In the genomic region with DNA sequence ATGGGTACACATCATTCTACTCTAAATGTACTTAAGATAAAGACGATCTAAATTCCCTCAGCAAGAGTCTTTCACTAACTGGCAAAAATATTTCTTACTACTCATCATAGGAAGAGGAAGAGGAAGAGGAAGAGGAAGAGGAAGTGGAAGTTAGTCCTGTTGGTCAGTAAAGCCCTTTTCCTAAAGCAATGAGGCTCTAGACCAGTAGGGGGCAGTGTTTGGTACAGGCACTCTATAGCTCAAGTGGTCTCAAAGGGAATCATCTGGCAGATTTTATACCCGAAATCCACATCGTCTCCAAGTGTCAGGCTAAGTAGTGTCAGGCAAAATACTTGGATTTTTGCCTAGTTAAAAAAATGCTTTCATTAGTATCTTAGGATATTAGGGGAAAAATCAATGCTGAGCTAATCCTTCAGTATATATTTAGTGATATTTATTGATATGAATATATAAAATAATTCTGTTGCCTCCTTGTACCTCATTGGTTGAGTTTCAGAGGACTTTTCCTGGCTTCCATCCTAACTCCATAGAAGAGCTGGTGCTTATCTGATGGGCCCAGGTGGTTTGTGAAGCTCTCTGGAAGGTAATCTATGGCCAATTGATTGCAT, we compare ENCODE assay signal across 9 cellular contexts. TPM values are rescaled to one million over a fixed set of nuclear protein-coding genes. Genes with fewer than 3 reads are reported as not detected.
DNase-seq lines count a peak whose midpoint lies in the region; ATAC-seq and TF ChIP-seq lines count a peak whose summit lies in the region.
"Had no signal": no experiment of that assay in that cellular context is flagged by ENCODE, and none has a peak within 500 bp of the region (broad histone marks: within the 10 kb centered on the region; RNA-seq: fewer than 3 reads in every experiment).

No MANE protein-coding gene starts in this region.

- H3K9me2 ChIP-seq in MM.1S (replicated peaks; ENCODE audit: insufficient read depth, low read length): no peaks in the 10 kb centered on the region

- H3K27me3 ChIP-seq in MM.1S (replicated peaks; ENCODE audit: insufficient read depth, low read length) (no peaks in the 10 kb centered on the region), liver (ENCODE audit: control insufficient read depth in 4 of 4, insufficient read depth in 4 of 4, low read length in 3 of 4) (no peaks in the 10 kb centered on the region), suprapubic skin (no peaks in the 10 kb centered on the region)
- H3K27me3 ChIP-seq: BLaER1 had no signal

- no peaks in the 10 kb centered on the region for H3F3A ChIP-seq in MM.1S (ENCODE audit: insufficient read depth, low read length)

- no peak overlapping the region for H3K27ac ChIP-seq in MM.1S (ENCODE audit: low read length)
- no peak overlapping the region for H3K27ac ChIP-seq in liver (ENCODE audit: low read depth in 1 of 2, low read length in 2 of 2)
- H3K27ac ChIP-seq in suprapubic skin: no peak overlapping the region
- H3K27ac ChIP-seq: BLaER1 had no signal

- TF ChIP-seq RAD21 in liver (IDR thresholded peaks at IDR 0.05): peak; percentile 68 to 77

- H2AFZ ChIP-seq in MM.1S (ENCODE audit: low read length): no peak overlapping the region

- H3K36me3 ChIP-seq in MM.1S (replicated peaks; ENCODE audit: insufficient read depth, low read length) (no peaks in the 10 kb centered on the region), liver (ENCODE audit: control insufficient read depth in 4 of 4, insufficient read depth in 3 of 4, low read depth in 1 of 4, low read length in 3 of 4) (no peaks in the 10 kb centered on the region), suprapubic skin (no peaks in the 10 kb centered on the region)
- H3K36me3 ChIP-seq: BLaER1 had no signal

- H4K20me1 ChIP-seq in MM.1S (ENCODE audit: insufficient read depth, low read length): no peaks in the 10 kb centered on the region
- H4K20me1 ChIP-seq: BLaER1 had no signal

- no peak for ATAC-seq in GM18909 (IDR thresholded peaks at IDR 0.05; ENCODE audit: poor library complexity, unreplicated experiment)

- DNase-seq in NCI-H1417 (lab: John Stamatoyannopoulos, UW) (peak in 2 of 3 experiments; percentile 29 to 83), NCI-H1417 treated with DMSO at 0.1 percent for 48 hours (lab: John Stamatoyannopoulos, UW) (no peak), MM.1S (peak; percentile 21), astrocyte of the cerebellum (ENCODE audit: low read depth) (no peak), suprapubic skin (ENCODE audit: low spot score in 2 of 2) (no peak), G401 (ENCODE audit: low spot score) (no peak)

- H3K9ac ChIP-seq in MM.1S (ENCODE audit: low read length) (no peak overlapping the region), liver (ENCODE audit: low read depth in 1 of 2, low read length in 2 of 2) (no peak overlapping the region)
- H3K9ac ChIP-seq: BLaER1 had no signal

- H3K4me2 ChIP-seq in MM.1S (ENCODE audit: low read depth, low read length): no peak overlapping the region
- H3K4me2 ChIP-seq: BLaER1 had no signal

- H3K4me1 ChIP-seq in MM.1S (ENCODE audit: low read length) (no peaks in the 10 kb centered on the region), liver (ENCODE audit: control insufficient read depth in 4 of 4, insufficient read depth in 4 of 4, low read length in 3 of 4) (no peaks in the 10 kb centered on the region), suprapubic skin (no peaks in the 10 kb centered on the region)
- H3K4me1 ChIP-seq: BLaER1 had no signal

- TF ChIP-seq CTCF in MM.1S (IDR thresholded peaks at IDR 0.05; ENCODE audit: low read length) (peak; percentile 73), astrocyte of the cerebellum (IDR thresholded peaks at IDR 0.05; ENCODE audit: low read depth, low read length, missing control alignments) (peak; percentile 71), liver (IDR thresholded peaks at IDR 0.05; ENCODE audit: low read depth, low read length, missing input control) (peak; percentile 56), suprapubic skin (IDR thresholded peaks at IDR 0.05) (peak in 1 of 2 donors; percentile 18)

- TF ChIP-seq EP300 in suprapubic skin (IDR thresholded peaks at IDR 0.05): no peak

- WGBS in liver: 74% methylated on average over 3 of the region's 3 CpGs
- WGBS in suprapubic skin: 60% methylated on average over 3 of the region's 3 CpGs

- H3K4me3 ChIP-seq in MM.1S (ENCODE audit: low read length) (no peak overlapping the region), astrocyte of the cerebellum (ENCODE audit: low read depth, low read length) (no peak overlapping the region), liver (ENCODE audit: low read depth in 1 of 3, low read length in 3 of 3) (no peak overlapping the region), suprapubic skin (no peak overlapping the region)
- H3K4me3 ChIP-seq: BLaER1 had no signal

- H3K9me3 ChIP-seq in MM.1S (replicated peaks; ENCODE audit: insufficient read depth, low read length): no peaks in the 10 kb centered on the region
- H3K9me3 ChIP-seq in liver (ENCODE audit: control insufficient read depth in 4 of 4, low read length in 3 of 4): no peaks in the 10 kb centered on the region
- no peaks in the 10 kb centered on the region for H3K9me3 ChIP-seq in suprapubic skin
- H3K9me3 ChIP-seq: BLaER1 had no signal

- no peak for TF ChIP-seq POLR2A in suprapubic skin (IDR thresholded peaks at IDR 0.05)

- in situ Hi-C loops in astrocyte of the cerebellum (cut with HindIII; ENCODE audit: low sequenced_read_pairs) (loop anchor here (5.0 kb wide), 1 partner anchor 84 kb away; no protein-coding TSS in a partner anchor), G401 (cut with HindIII; ENCODE audit: low sequenced_read_pairs) (no loop called here)

- no peaks in the 10 kb centered on the region for H3K79me2 ChIP-seq in MM.1S (ENCODE audit: low read length)

TF ChIP-seq in liver, 16 proteins besides CTCF, POLR2A, EP300 and RAD21:
- TF ChIP-seq JUND (IDR thresholded peaks at IDR 0.05): no peak
- TF ChIP-seq EGR1 (IDR thresholded peaks at IDR 0.05; ENCODE audit: low read depth in 2 of 2): peak in 1 of 2 donors; percentile 64

RNA-seq across cellular contexts. Expression of a gene that starts 7.7 kb away (rescaled TPM):
- total RNA-seq in liver: under 1 TPM; 0.33 to 0.84 TPM
- polyA plus RNA-seq in liver: under 1 TPM in 1 of 2 donors, not detected in 1; 0.18 TPM
- not detected for total RNA-seq in suprapubic skin
- total RNA-seq in G401 (2014; rRNA removed; shearing (Covaris generic)): not detected in 2 replicates

Comparison
In these comparisons a context has a peak if more than half of its experiments do, and no peak if none do; other contexts are left out.
1. DNase-seq: peak in NCI-H1417 (2 of 3) and MM.1S (single experiment); none in NCI-H1417 treated with DMSO at 0.1 percent for 48 hours (single experiment), astrocyte of the cerebellum (single experiment), suprapubic skin (0 of 2) and G401 (single experiment).